ENCODE assay signal across 25 cellular contexts in genomic region chr16:61581417-61582046, GRCh38.
"Had no signal": no experiment of that assay in that cellular context is flagged by ENCODE, and none has a peak within 500 bp of the region (broad histone marks: within the 10 kb centered on the region; RNA-seq: fewer than 3 reads in every experiment).

No MANE protein-coding gene starts in this region.

- ATAC-seq: HepG2, Panc1, T-helper 17 cell had no signal

- H3K4me1 Mint-ChIP-seq: activated B cell treated with CpG ODN at 0.5 μM for 24 hours; activated CD4-positive, alpha-beta T cell treated with anti-CD3 and anti-CD28 coated beads, Interleukin-2, amount 10 ng/mL, durations not matched to agents 24 days and 14 days; activated naive CD4-positive, alpha-beta T cell treated with anti-CD3 and anti-CD28 coated beads, Interleukin-2, amount 50 U/mL, for 24 hours; T-helper 17 cell had no signal

- DNase-seq: activated B cell treated with CpG ODN at 0.5 μM for 24 hours; activated CD4-positive, alpha-beta memory T cell treated with anti-CD3 and anti-CD28 coated beads for 36 hours; activated CD4-positive, alpha-beta T cell treated with anti-CD3 and anti-CD28 coated beads for 1 hour; activated CD4-positive, alpha-beta T cell treated with anti-CD3 and anti-CD28 coated beads, Interleukin-2, amount 10 ng/mL, durations not matched to agents 24 days and 14 days; activated CD8-positive, alpha-beta memory T cell treated with anti-CD3 and anti-CD28 coated beads for 24 hours; activated effector memory CD4-positive, alpha-beta T cell treated with Interleukin-2 at 50 U/mL for 16 hours; activated naive CD4-positive, alpha-beta T cell; activated T-cell treated with anti-CD3 and anti-CD28 coated beads, Interleukin-2, amount 50 U/mL, for 1 hour; NCI-H1092; NCI-H1417; NCI-H1930; NCI-H2171; NCI-H2227 treated with DMSO at 0.1 percent for 48 hours; NCI-H526; NCI-H774; Right ventricle myocardium superior; RPMI8226; T-helper 17 cell; T-helper 9 cell had no signal

- H3K27ac ChIP-seq: breast epithelium, KMS-11 had no signal

- H3K4me3 ChIP-seq: breast epithelium had no signal

- H3K27me3 ChIP-seq: breast epithelium had no signal

- H3K36me3 Mint-ChIP-seq: activated CD4-positive, alpha-beta memory T cell treated with anti-CD3 and anti-CD28 coated beads for 36 hours; activated naive CD4-positive, alpha-beta T cell treated with anti-CD3 and anti-CD28 coated beads, Interleukin-2, amount 50 U/mL, for 24 hours had no signal

- H3K4me3 Mint-ChIP-seq: activated B cell treated with CpG ODN at 0.5 μM for 24 hours; activated CD4-positive, alpha-beta memory T cell treated with anti-CD3 and anti-CD28 coated beads for 36 hours; activated CD4-positive, alpha-beta T cell treated with anti-CD3 and anti-CD28 coated beads, Interleukin-2, amount 10 ng/mL, durations not matched to agents 24 days and 14 days; activated naive CD4-positive, alpha-beta T cell treated with anti-CD3 and anti-CD28 coated beads, Interleukin-2, amount 50 U/mL, for 24 hours; activated T-helper 1 cell treated with anti-CD3 and anti-CD28 coated beads, Interleukin-12 subunit alpha, Interleukin-12 subunit beta, Interleukin-2, Interleukin-4 antibody, amounts not matched to agents 30 ng/mL and 10 ng/mL and 1 ng/mL, durations not matched to agents 14 hours and 24 hours and 36 hours; T-helper 17 cell had no signal

- H3K4me1 ChIP-seq: breast epithelium had no signal

- H3K27ac Mint-ChIP-seq: activated B cell treated with CpG ODN at 0.5 μM for 24 hours; activated CD4-positive, alpha-beta memory T cell treated with anti-CD3 and anti-CD28 coated beads for 36 hours; activated CD4-positive, alpha-beta T cell treated with anti-CD3 and anti-CD28 coated beads, Interleukin-2, amount 10 ng/mL, durations not matched to agents 24 days and 14 days; activated naive CD4-positive, alpha-beta T cell treated with anti-CD3 and anti-CD28 coated beads, Interleukin-2, amount 50 U/mL, for 24 hours; activated T-helper 1 cell treated with anti-CD3 and anti-CD28 coated beads, Interleukin-12 subunit alpha, Interleukin-12 subunit beta, Interleukin-2, Interleukin-4 antibody, amounts not matched to agents 30 ng/mL and 10 ng/mL and 1 ng/mL, durations not matched to agents 14 hours and 24 hours and 36 hours; T-helper 17 cell had no signal

- H3K9me3 ChIP-seq: breast epithelium had no signal

- H3K27me3 Mint-ChIP-seq: activated B cell treated with CpG ODN at 0.5 μM for 24 hours; activated CD4-positive, alpha-beta memory T cell treated with anti-CD3 and anti-CD28 coated beads for 36 hours; activated CD4-positive, alpha-beta T cell treated with anti-CD3 and anti-CD28 coated beads, Interleukin-2, amount 10 ng/mL, durations not matched to agents 24 days and 14 days; activated naive CD4-positive, alpha-beta T cell treated with anti-CD3 and anti-CD28 coated beads, Interleukin-2, amount 50 U/mL, for 24 hours; T-helper 17 cell had no signal

- H3K36me3 ChIP-seq: breast epithelium had no signal
